Comparison of ENCODE assay signal across 14 cellular contexts in the genomic region with DNA sequence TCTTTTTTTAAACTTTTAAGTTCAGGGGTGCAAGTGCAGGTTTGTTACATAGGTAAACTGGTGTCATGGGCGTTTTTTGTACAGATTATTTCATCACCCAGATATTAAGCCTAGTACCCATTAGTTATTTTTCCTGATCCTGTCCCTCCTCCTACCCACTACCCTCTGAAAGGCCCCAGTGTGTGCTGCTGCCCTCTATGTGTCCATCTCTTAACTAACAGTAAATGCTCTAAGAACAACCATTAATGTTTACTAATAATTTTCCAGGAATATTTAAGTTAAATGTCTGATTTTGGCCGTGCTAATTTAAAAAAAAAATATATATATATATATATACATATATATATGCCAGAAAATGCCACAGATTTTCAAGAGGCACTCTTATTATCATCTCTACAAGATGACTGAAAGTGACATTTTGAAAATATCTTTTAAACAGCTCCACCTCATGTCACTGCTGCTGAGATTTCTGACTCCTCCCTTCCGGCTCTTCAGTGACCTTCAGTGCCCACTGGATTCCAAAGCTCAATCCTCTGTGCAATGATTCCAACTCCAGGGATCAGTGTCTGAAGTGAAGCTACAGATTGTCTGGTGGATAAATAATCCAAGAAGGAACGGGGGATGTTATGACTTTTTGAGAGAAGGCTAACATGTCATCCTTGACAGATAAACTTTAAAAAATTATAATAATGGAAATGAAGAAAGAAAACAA.
"Had no signal": no experiment of that assay in that cellular context is flagged by ENCODE, and none has a peak within 500 bp of the region (broad histone marks: within the 10 kb centered on the region; RNA-seq: fewer than 3 reads in every experiment).

No MANE protein-coding gene starts in this region.

- H3K27me3 Mint-ChIP-seq: activated CD4-positive, alpha-beta memory T cell treated with anti-CD3 and anti-CD28 coated beads for 36 hours; activated naive CD8-positive, alpha-beta T cell treated with anti-CD3 and anti-CD28 coated beads for 36 hours had no signal

- H3K9me3 ChIP-seq: breast epithelium, stomach had no signal

- H3K27me3 ChIP-seq: breast epithelium, foreskin keratinocyte, stomach had no signal

- H3K4me1 Mint-ChIP-seq: activated naive CD8-positive, alpha-beta T cell treated with anti-CD3 and anti-CD28 coated beads for 36 hours; natural killer cell had no signal

- H3K4me3 ChIP-seq: breast epithelium, stomach had no signal

- ATAC-seq: foreskin keratinocyte, natural killer cell had no signal

- H3K4me1 ChIP-seq: breast epithelium, foreskin keratinocyte had no signal

- H3K4me3 Mint-ChIP-seq: activated CD4-positive, alpha-beta memory T cell treated with anti-CD3 and anti-CD28 coated beads for 36 hours; activated naive CD8-positive, alpha-beta T cell treated with anti-CD3 and anti-CD28 coated beads for 36 hours; natural killer cell; T-helper 2 cell treated with Interferon-gamma antibody and Interleukin-4, amounts not matched to agents 5 μg/mL and 100 μg/mL, for 36 hours had no signal

- H3K9me3 Mint-ChIP-seq: activated CD4-positive, alpha-beta memory T cell treated with anti-CD3 and anti-CD28 coated beads for 36 hours; activated naive CD8-positive, alpha-beta T cell treated with anti-CD3 and anti-CD28 coated beads for 36 hours; natural killer cell; T-helper 2 cell treated with Interferon-gamma antibody and Interleukin-4, amounts not matched to agents 5 μg/mL and 100 μg/mL, for 36 hours had no signal

- DNase-seq: activated CD4-positive, alpha-beta memory T cell treated with anti-CD3 and anti-CD28 coated beads for 36 hours; activated gamma-delta T cell treated with Interleukin-2 at 50 U/mL for 16 hours; activated naive CD8-positive, alpha-beta T cell treated with anti-CD3 and anti-CD28 coated beads for 36 hours; activated T-cell treated with anti-CD3 and anti-CD28 coated beads, Interleukin-2, amount 50 U/mL, for 48 hours; anterior cingulate cortex; foreskin keratinocyte; head of caudate nucleus; mammary epithelial cell; natural killer cell; nucleus accumbens; stomach; SW 1271 had no signal

- H3K36me3 ChIP-seq: breast epithelium, stomach had no signal

- H3K27ac ChIP-seq: breast epithelium, foreskin keratinocyte, stomach had no signal

- H3K36me3 Mint-ChIP-seq: activated CD4-positive, alpha-beta memory T cell treated with anti-CD3 and anti-CD28 coated beads for 36 hours; activated naive CD8-positive, alpha-beta T cell treated with anti-CD3 and anti-CD28 coated beads for 36 hours; natural killer cell had no signal

- H3K27ac Mint-ChIP-seq: activated CD4-positive, alpha-beta memory T cell treated with anti-CD3 and anti-CD28 coated beads for 36 hours; activated naive CD8-positive, alpha-beta T cell treated with anti-CD3 and anti-CD28 coated beads for 36 hours; natural killer cell; T-helper 2 cell treated with Interferon-gamma antibody and Interleukin-4, amounts not matched to agents 5 μg/mL and 100 μg/mL, for 36 hours had no signal
